ENCODE assay signal across 24 cellular contexts in the genomic region with DNA sequence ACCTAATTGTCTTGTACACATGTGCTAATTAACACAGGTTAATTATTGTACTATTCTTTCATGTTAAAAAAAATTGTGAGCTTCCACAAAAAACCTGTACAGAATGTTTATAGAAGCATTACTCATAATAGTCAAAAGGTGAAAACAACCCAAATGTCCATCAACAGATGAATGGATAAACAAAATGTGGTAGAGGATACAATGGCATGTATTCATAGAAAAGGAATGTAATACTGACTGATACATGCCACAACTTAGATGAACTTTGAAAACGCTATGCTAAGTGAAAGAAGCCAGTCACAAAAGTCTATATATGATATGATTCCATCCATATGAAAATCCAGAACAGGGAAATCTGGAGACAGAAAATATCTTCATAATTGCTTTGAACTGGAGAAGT. TPM values are rescaled to one million over a fixed set of nuclear protein-coding genes. Genes with fewer than 3 reads are reported as not detected.
A peak's percentile ranks its signal among the peaks of the same experiment; 100 is the strongest.
DNase-seq lines count a peak whose midpoint lies in the region; ATAC-seq lines count a peak whose summit lies in the region.
"Had no signal": no experiment of that assay in that cellular context is flagged by ENCODE, and none has a peak within 500 bp of the region (broad histone marks: within the 10 kb centered on the region; RNA-seq: fewer than 3 reads in every experiment).

No MANE protein-coding gene starts in this region.

- no peaks in the 10 kb centered on the region for H3K4me1 Mint-ChIP-seq in activated naive CD8-positive, alpha-beta T cell treated with anti-CD3 and anti-CD28 coated beads, Interleukin-2, amount 50 U/mL, for 24 hours
- H3K4me1 Mint-ChIP-seq: endodermal cell, nephron progenitor cell had no signal

- no peak overlapping the region for H3K27ac Mint-ChIP-seq in activated naive CD8-positive, alpha-beta T cell treated with anti-CD3 and anti-CD28 coated beads, Interleukin-2, amount 50 U/mL, for 24 hours
- H3K27ac Mint-ChIP-seq: activated naive CD8-positive, alpha-beta T cell; activated T-cell treated with anti-CD3 and anti-CD28 coated beads, Interleukin-2, amount 50 U/mL, for 72 hours; endodermal cell; IgD-negative memory B cell; nephron progenitor cell; type B pancreatic cell had no signal

- no peaks in the 10 kb centered on the region for H3K9me3 Mint-ChIP-seq in activated naive CD8-positive, alpha-beta T cell treated with anti-CD3 and anti-CD28 coated beads, Interleukin-2, amount 50 U/mL, for 24 hours
- H3K9me3 Mint-ChIP-seq: activated T-cell treated with anti-CD3 and anti-CD28 coated beads, Interleukin-2, amount 50 U/mL, for 72 hours; endodermal cell; IgD-negative memory B cell; nephron progenitor cell; type B pancreatic cell had no signal

- no peak overlapping the region for H3K4me3 Mint-ChIP-seq in activated naive CD8-positive, alpha-beta T cell treated with anti-CD3 and anti-CD28 coated beads, Interleukin-2, amount 50 U/mL, for 24 hours
- H3K4me3 Mint-ChIP-seq: activated naive CD8-positive, alpha-beta T cell; activated T-cell treated with anti-CD3 and anti-CD28 coated beads, Interleukin-2, amount 50 U/mL, for 72 hours; endodermal cell; IgD-negative memory B cell; nephron progenitor cell; type B pancreatic cell had no signal

- no peaks in the 10 kb centered on the region for H3K27me3 Mint-ChIP-seq in activated naive CD8-positive, alpha-beta T cell treated with anti-CD3 and anti-CD28 coated beads, Interleukin-2, amount 50 U/mL, for 24 hours
- H3K27me3 Mint-ChIP-seq: activated naive CD8-positive, alpha-beta T cell; IgD-negative memory B cell; type B pancreatic cell had no signal

- peak; percentile 34 for DNase-seq in COLO829 (ENCODE audit: low spot score)
- DNase-seq in M059J (ENCODE audit: low read depth) = peak; percentile 80
- DNase-seq in astrocyte of the hippocampus (ENCODE audit: low read depth, low spot score) = peak; percentile 29
- peak; percentile 63 for DNase-seq in foreskin melanocyte
- no peak for DNase-seq in activated naive CD8-positive, alpha-beta T cell treated with anti-CD3 and anti-CD28 coated beads, Interleukin-2, amount 50 U/mL, for 24 hours
- DNase-seq in NCI-H128 (lab: John Stamatoyannopoulos, UW; ENCODE audit: unreplicated experiment) = no peak
- no peak for DNase-seq in NK-92 (lab: John Stamatoyannopoulos, UW; ENCODE audit: unreplicated experiment)
- DNase-seq: activated CD4-positive, alpha-beta T cell treated with anti-CD3 and anti-CD28 coated beads for 4 hours; activated T-cell treated with anti-CD3 and anti-CD28 coated beads, Interleukin-2, amount 50 U/mL, for 72 hours; C1 segment of cervical spinal cord; endodermal cell; GM23248; head of caudate nucleus; left ventricle myocardium superior; MG63; mucosa of descending colon; NCI-H1436; NCI-H774; nephron progenitor cell; sigmoid colon had no signal

- ATAC-seq in activated naive CD8-positive, alpha-beta T cell treated with anti-CD3 and anti-CD28 coated beads, Interleukin-2, amount 50 U/mL, for 24 hours = no peak
- ATAC-seq in GM18502 (IDR thresholded peaks at IDR 0.05; ENCODE audit: poor library complexity, unreplicated experiment) = no peak
- ATAC-seq: activated T-cell treated with anti-CD3 and anti-CD28 coated beads, Interleukin-2, amount 50 U/mL, for 72 hours; left ventricle myocardium superior; mucosa of descending colon had no signal

- peaks cover 58% of the 10 kb centered on the region for H3K36me3 Mint-ChIP-seq in activated naive CD8-positive, alpha-beta T cell treated with anti-CD3 and anti-CD28 coated beads, Interleukin-2, amount 50 U/mL, for 24 hours (ENCODE audit: low read depth)

RNA-seq across cellular contexts. Expression of a gene that starts 25.6 kb away (rescaled TPM):
- total RNA-seq in M059J (2014; rRNA removed; shearing (Covaris generic)) = 71.3 and 83.9 TPM in 2 replicates

RNA-seq across cellular contexts. Expression of a gene that starts 27.9 kb away (rescaled TPM):
- total RNA-seq in M059J (2014; rRNA removed; shearing (Covaris generic)) = 18.8 and 28.4 TPM in 2 replicates

RNA-seq across cellular contexts. Expression of a gene that starts 41.8 kb away (rescaled TPM):
- total RNA-seq in M059J (2014; rRNA removed; shearing (Covaris generic)) = 0.10 TPM in 1 of 2 replicates, not detected in the other
- total RNA-seq: activated T-cell treated with anti-CD3 and anti-CD28 coated beads, Interleukin-2, amount 50 U/mL, for 72 hours; GM23248; left ventricle myocardium superior had no signal

RNA-seq across cellular contexts. Expression of a gene that starts 52.5 kb away (rescaled TPM):
- 82.0 and 96.6 TPM in 2 replicates for total RNA-seq in M059J (2014; rRNA removed; shearing (Covaris generic))

Comparison
In these comparisons a context has a peak if more than half of its experiments do, and no peak if none do; other contexts are left out.
1. DNase-seq: peak in COLO829 (single experiment), M059J (single experiment), astrocyte of the hippocampus (single experiment) and foreskin melanocyte (single experiment); none in activated naive CD8-positive, alpha-beta T cell treated with anti-CD3 and anti-CD28 coated beads, Interleukin-2, amount 50 U/mL, for 24 hours (single experiment), NCI-H128 (single experiment) and NK-92 (single experiment).